In genomic region chr22:27877501-27877900, GRCh38 we compare ENCODE assay signal across 2 cellular contexts.
A peak's percentile ranks its signal among the peaks of the same experiment; 100 is the strongest.
TF ChIP-seq lines count a peak whose summit lies in the region.

No MANE protein-coding gene starts in this region.

TF ChIP-seq in GM23338, 12 proteins besides CTCF, POLR2A, EP300 and RAD21:
- TF ChIP-seq JUNB (IDR thresholded peaks at IDR 0.05; ENCODE audit: unreplicated experiment) (no peak), CREB1 (CRISPR knock-in tag; IDR thresholded peaks at IDR 0.05; ENCODE audit: low read depth) (no peak), ZNF114 (CRISPR knock-in tag; IDR thresholded peaks at IDR 0.05) (no peak), REST (IDR thresholded peaks at IDR 0.05; ENCODE audit: unreplicated experiment) (no peak), EZH2 (IDR thresholded peaks at IDR 0.05; ENCODE audit: low read depth, unreplicated experiment) (no peak)
TF ChIP-seq in GM23338: peak in this region for 0.

TF ChIP-seq in GM12878, 131 proteins besides CTCF, POLR2A, EP300 and RAD21:
- no peak for TF ChIP-seq ZNF274 (IDR thresholded peaks at IDR 0.05; ENCODE audit: insufficient read depth, insufficient read length)
- TF ChIP-seq TBL1XR1 (IDR thresholded peaks at IDR 0.05; ENCODE audit: low read depth, low read length): 0 out of 2 replicates have a peak, but pooled peaks have one; percentile 37
- TF ChIP-seq CBX3 (IDR thresholded peaks at IDR 0.05; ENCODE audit: borderline replicate concordance, low read depth): no peak
- no peak for TF ChIP-seq ASH2L (IDR thresholded peaks at IDR 0.05; ENCODE audit: borderline replicate concordance, low read depth)
- no peak for TF ChIP-seq PKNOX1 (IDR thresholded peaks at IDR 0.05)
- TF ChIP-seq NBN (IDR thresholded peaks at IDR 0.05): no peak
- TF ChIP-seq LARP7 (IDR thresholded peaks at IDR 0.05): no peak
- no peak for TF ChIP-seq YY1 (IDR thresholded peaks at IDR 0.05; ENCODE audit: low read depth, low read length)
- no peak for TF ChIP-seq IRF3 (IDR thresholded peaks at IDR 0.05)
- TF ChIP-seq IKZF2 (IDR thresholded peaks at IDR 0.05): peak; percentile 76 to 81
- no peak for TF ChIP-seq ZNF592 (IDR thresholded peaks at IDR 0.05)
- TF ChIP-seq SKIL (IDR thresholded peaks at IDR 0.05; ENCODE audit: low read depth, poor library complexity, severe bottlenecking): peak; percentile 59
- TF ChIP-seq NFIC (IDR thresholded peaks at IDR 0.05; ENCODE audit: low read depth, low read length): 0 out of 2 replicates have a peak, but pooled peaks have one; percentile 16
- TF ChIP-seq SIX5 (IDR thresholded peaks at IDR 0.05; ENCODE audit: low read depth, low read length, severe bottlenecking): no peak
- peak; percentile 49; the same call in 1 of the 2 replicates for TF ChIP-seq MTA2 (IDR thresholded peaks at IDR 0.05; ENCODE audit: low read depth)
- no peak for TF ChIP-seq BCL3 (IDR thresholded peaks at IDR 0.05; ENCODE audit: borderline replicate concordance, insufficient read depth, low read depth, low read length, poor library complexity, severe bottlenecking)
- no peak for TF ChIP-seq CHD2 (IDR thresholded peaks at IDR 0.05; ENCODE audit: borderline replicate concordance, low read depth, low read length)
- peak; percentile 67 for TF ChIP-seq RELB (IDR thresholded peaks at IDR 0.05; ENCODE audit: low read depth)
- 0 out of 2 replicates have a peak, but pooled peaks have one; percentile 18 for TF ChIP-seq IRF4 (IDR thresholded peaks at IDR 0.05; ENCODE audit: low read depth, low read length)
- TF ChIP-seq PBX3 (IDR thresholded peaks at IDR 0.05; ENCODE audit: insufficient replicate concordance, low read depth, low read length): no peak
- TF ChIP-seq CREM (IDR thresholded peaks at IDR 0.05; ENCODE audit: low read depth): no peak
- peak; percentile 83 for TF ChIP-seq SPI1 (IDR thresholded peaks at IDR 0.05; ENCODE audit: borderline replicate concordance, insufficient read depth, low read depth, low read length)
- peak; percentile 61 for TF ChIP-seq IKZF1 (conservative IDR thresholded peaks at IDR 0.05)
- no peak for TF ChIP-seq E4F1 (IDR thresholded peaks at IDR 0.05; ENCODE audit: borderline replicate concordance, partially characterized antibody)
- peak; percentile 66 for TF ChIP-seq EED (IDR thresholded peaks at IDR 0.05; ENCODE audit: low read depth)
- no peak for TF ChIP-seq NFYA (IDR thresholded peaks at IDR 0.05; ENCODE audit: borderline replicate concordance, low read depth, low read length)
- TF ChIP-seq SREBF1 (IDR thresholded peaks at IDR 0.05; ENCODE audit: low read length): no peak
- TF ChIP-seq ZNF207 (IDR thresholded peaks at IDR 0.05; ENCODE audit: borderline replicate concordance): no peak
- no peak for TF ChIP-seq SMARCA5 (IDR thresholded peaks at IDR 0.05)
- no peak for TF ChIP-seq BRCA1 (IDR thresholded peaks at IDR 0.05; ENCODE audit: low read depth, low read length)
- TF ChIP-seq ESRRA (IDR thresholded peaks at IDR 0.05; ENCODE audit: low read length): no peak
- no peak for TF ChIP-seq ZZZ3 (IDR thresholded peaks at IDR 0.05; ENCODE audit: control insufficient read depth, insufficient read length, low read depth)
- no peak for TF ChIP-seq MAX (IDR thresholded peaks at IDR 0.05; ENCODE audit: low read depth, low read length)
- TF ChIP-seq MEF2B (IDR thresholded peaks at IDR 0.05; ENCODE audit: partially characterized antibody, poor library complexity, severe bottlenecking): no peak
- TF ChIP-seq RUNX3 (IDR thresholded peaks at IDR 0.05; ENCODE audit: low read length): peak; percentile 26; the same call in 1 of the 2 replicates
- TF ChIP-seq USF2 (IDR thresholded peaks at IDR 0.05; ENCODE audit: borderline replicate concordance, low read depth, low read length): no peak
- no peak for TF ChIP-seq ZNF384 (IDR thresholded peaks at IDR 0.05; ENCODE audit: borderline replicate concordance, low read depth, low read length)
- no peak for TF ChIP-seq CBX5 (IDR thresholded peaks at IDR 0.05; ENCODE audit: low read depth)
- TF ChIP-seq HDGF (IDR thresholded peaks at IDR 0.05): no peak
- no peak for TF ChIP-seq HCFC1 (IDR thresholded peaks at IDR 0.05; ENCODE audit: low read length)
- no peak for TF ChIP-seq RFX5 (IDR thresholded peaks at IDR 0.05; ENCODE audit: low read depth, low read length)
